20 cellular contexts compared by ENCODE assay signal in genomic region chr22:37618674-37619073, GRCh38. TPM values are rescaled to one million over a fixed set of nuclear protein-coding genes. Genes with fewer than 3 reads are reported as not detected.
DNase-seq lines count a peak whose midpoint lies in the region; ATAC-seq, FAIRE-seq and TF ChIP-seq lines count a peak whose summit lies in the region.
"Had no signal": no experiment of that assay in that cellular context is flagged by ENCODE, and none has a peak within 500 bp of the region (broad histone marks: within the 10 kb centered on the region; RNA-seq: fewer than 3 reads in every experiment).

No MANE protein-coding gene starts in this region.

- no peak for FAIRE-seq in kidney (lab: Jason Lieb, UNC)
- FAIRE-seq: GM19239, HepG2, HTR-8/SVneo had no signal

- H3K9me3 ChIP-seq in heart right ventricle (no peaks in the 10 kb centered on the region), T-helper 17 cell (ENCODE audit: control insufficient read depth, low read length, poor library complexity, severe bottlenecking) (no peaks in the 10 kb centered on the region), kidney (ENCODE audit: control insufficient read depth in 1 of 2, low read length in 2 of 2) (no peaks in the 10 kb centered on the region)

- H3K27ac Mint-ChIP-seq in IgD-negative memory B cell: peak overlapping the region; percentile 94 to 96 (median 95)
- peak overlapping the region; percentile 87 for H3K27ac Mint-ChIP-seq in memory B cell
- no peak overlapping the region for H3K27ac Mint-ChIP-seq in T-helper 17 cell
- H3K27ac Mint-ChIP-seq: CD4-positive, alpha-beta T cell; HFFc6 had no signal

- H3K36me3 Mint-ChIP-seq in IgD-negative memory B cell: peaks cover 8% of the 10 kb centered on the region
- H3K36me3 Mint-ChIP-seq in memory B cell: peaks cover 11% of the 10 kb centered on the region
- H3K36me3 Mint-ChIP-seq in T-helper 17 cell (ENCODE audit: low read depth): no peaks in the 10 kb centered on the region

- H3K4me3 ChIP-seq in heart right ventricle (no peak overlapping the region), kidney (ENCODE audit: low read length in 2 of 2) (no peak overlapping the region)

- TF ChIP-seq CTCF in RWPE1 (conservative IDR thresholded peaks at IDR 0.05; ENCODE audit: low read depth) (no peak), heart right ventricle (IDR thresholded peaks at IDR 0.05) (no peak), GM10266 (IDR thresholded peaks at IDR 0.05; ENCODE audit: control insufficient read depth, insufficient read depth, low read depth, missing control alignments) (no peak), kidney (IDR thresholded peaks at IDR 0.05; ENCODE audit: borderline replicate concordance, extremely low read depth, insufficient read depth) (no peak)

- ATAC-seq in memory B cell (ENCODE audit: low read depth) (no peak), heart right ventricle (no peak), T-helper 17 cell (no peak)
- ATAC-seq: HepG2 had no signal

- peak overlapping the region; percentile 10; the same call in 1 of the 2 replicates for H3K27ac ChIP-seq in RWPE1
- H3K27ac ChIP-seq in heart right ventricle: no peak overlapping the region
- no peak overlapping the region for H3K27ac ChIP-seq in kidney (ENCODE audit: low read depth in 2 of 2, low read length in 2 of 2)
- H3K27ac ChIP-seq: 22Rv1 had no signal

- H3K4me1 ChIP-seq in heart right ventricle (peaks cover 0 to 5% (median 1%) of the 10 kb centered on the region in 9 donors), kidney (ENCODE audit: control insufficient read depth in 1 of 2, insufficient read depth in 1 of 2, low read depth in 1 of 2, low read length in 2 of 2) (no peaks in the 10 kb centered on the region)

- H3K4me3 Mint-ChIP-seq in IgD-negative memory B cell (peak overlapping the region; percentile 52 to 91 (median 76)), memory B cell (peak overlapping the region; percentile 67), T-helper 17 cell (no peak overlapping the region)
- H3K4me3 Mint-ChIP-seq: CD4-positive, alpha-beta T cell; HFFc6 had no signal

- no peaks in the 10 kb centered on the region for H3K9me3 Mint-ChIP-seq in IgD-negative memory B cell
- H3K9me3 Mint-ChIP-seq in memory B cell: no peaks in the 10 kb centered on the region
- H3K9me3 Mint-ChIP-seq: CD4-positive, alpha-beta T cell; HFFc6 had no signal

- no peak overlapping the region for H3K9ac ChIP-seq in kidney (ENCODE audit: low read length in 2 of 2)

- H3K27me3 Mint-ChIP-seq in IgD-negative memory B cell (no peaks in the 10 kb centered on the region), memory B cell (no peaks in the 10 kb centered on the region), T-helper 17 cell (no peaks in the 10 kb centered on the region)
- H3K27me3 Mint-ChIP-seq: CD4-positive, alpha-beta T cell had no signal

- no peaks in the 10 kb centered on the region for H3K27me3 ChIP-seq in heart right ventricle

- DNase-seq in 8988T (peak; percentile 2), RWPE1 (ENCODE audit: low spot score) (no peak), memory B cell (ENCODE audit: low spot score in 2 of 2) (no peak), heart right ventricle (no peak), GM10266 (ENCODE audit: extremely low spot score) (no peak), T-helper 17 cell (no peak), kidney (no peak)
- DNase-seq: Calu3; CD4-positive, alpha-beta T cell; DMS79; EL; GDM1; HCEC 1CT; HFFc6 had no signal

- H3K4me1 Mint-ChIP-seq in IgD-negative memory B cell (peaks cover 17 to 21% (median 20%) of the 10 kb centered on the region in 3 donors), memory B cell (peaks cover 29% of the 10 kb centered on the region), T-helper 17 cell (peaks cover 2% of the 10 kb centered on the region)

- intact Hi-C loops in heart right ventricle (cut with DNase I) (no loop called here), kidney (cut with DNase I) (no loop called here)

- H3K36me3 ChIP-seq in heart right ventricle (peaks cover 0 to 99% (median 42%) of the 10 kb centered on the region in 9 donors), kidney (ENCODE audit: control insufficient read depth in 1 of 2, insufficient read depth in 2 of 2, low read length in 2 of 2) (peaks cover 12 to 17% of the 10 kb centered on the region in 2 donors)

- WGBS in heart right ventricle, 2 donors: 89 to 92% methylated on average over 6 of the region's 6 CpGs

- CTCF ChIA-PET in RWPE1 (lab: Yijun Ruan, JAX): no interaction called here

- POLR2A ChIA-PET in RWPE1 (lab: Yijun Ruan, JAX; ENCODE audit: low non-redundant PET): no interaction called here

RNA-seq across cellular contexts. Expression of gene GGA1, which starts 10.0 kb away (rescaled TPM):
- polyA plus RNA-seq in IgD-negative memory B cell (31.3 TPM), heart right ventricle (10 to 100 TPM; 31.0 to 39.7 TPM), kidney (ENCODE audit: insufficient read depth, low read depth, low replicate concordance) (37.5 TPM)
- total RNA-seq in heart right ventricle (10 to 100 TPM; 22.9 to 32.6 (median 25.4) TPM), T-helper 17 cell (10 to 100 TPM; 70.5 to 86.8 TPM), kidney (61.2 TPM)

RNA-seq across cellular contexts. Expression of gene SH3BP1, which starts 20.8 kb away (rescaled TPM):
- polyA plus RNA-seq in IgD-negative memory B cell (14.7 TPM), heart right ventricle (1 to 10 TPM; 1.4 to 1.5 TPM), kidney (ENCODE audit: insufficient read depth, low read depth, low replicate concordance) (2.2 TPM)
- total RNA-seq in heart right ventricle (1 to 10 TPM in 8 of 10 donors, under 1 TPM in 2; 0.50 to 9.3 (median 2.7) TPM), T-helper 17 cell (10 to 100 TPM; 79.7 to 97.5 TPM), kidney (12.8 TPM)

RNA-seq across cellular contexts. Expression of gene LGALS2, which starts 38.8 kb away (rescaled TPM):
- polyA plus RNA-seq in IgD-negative memory B cell (0.63 TPM), heart right ventricle (not detected), kidney (ENCODE audit: insufficient read depth, low read depth, low replicate concordance) (372 TPM)
- total RNA-seq in heart right ventricle (1 to 10 TPM in 1 of 10 donors, under 1 TPM in 2, not detected in 7; 0.53 to 6.5 (median 0.61) TPM), T-helper 17 cell (1 to 10 TPM; 1.9 to 6.1 TPM), kidney (20.4 TPM)
- total RNA-seq: H4, HFFc6 had no signal

RNA-seq across cellular contexts. Expression of gene PDXP, which starts 39.8 kb away (rescaled TPM):
- polyA plus RNA-seq in IgD-negative memory B cell (2.4 TPM), heart right ventricle (10 to 100 TPM in 1 of 2 donors, 1 to 10 TPM in 1; 5.3 to 26.9 TPM), kidney (ENCODE audit: insufficient read depth, low read depth, low replicate concordance) (29.6 TPM)
- total RNA-seq in heart right ventricle (10 to 100 TPM; 16.6 to 29.9 (median 21.2) TPM), T-helper 17 cell (1 to 10 TPM; 2.6 to 3.0 TPM), kidney (6.3 TPM)

RNA-seq across cellular contexts. Expression of gene LGALS1, which starts 56.8 kb away (rescaled TPM):
- 314 TPM for polyA plus RNA-seq in IgD-negative memory B cell
- total RNA-seq in heart right ventricle: 1,000 to 10,000 TPM in 2 of 10 donors, 100 to 1,000 TPM in 8; 651 to 1,550 (median 786) TPM
- 1,000 to 10,000 TPM; 1,777 to 4,200 TPM for polyA plus RNA-seq in heart right ventricle
- 100 to 1,000 TPM; 152 to 154 TPM for total RNA-seq in T-helper 17 cell
- total RNA-seq in kidney: 227 TPM
- polyA plus RNA-seq in kidney (ENCODE audit: insufficient read depth, low read depth, low replicate concordance): 496 TPM
